In the genomic region with DNA sequence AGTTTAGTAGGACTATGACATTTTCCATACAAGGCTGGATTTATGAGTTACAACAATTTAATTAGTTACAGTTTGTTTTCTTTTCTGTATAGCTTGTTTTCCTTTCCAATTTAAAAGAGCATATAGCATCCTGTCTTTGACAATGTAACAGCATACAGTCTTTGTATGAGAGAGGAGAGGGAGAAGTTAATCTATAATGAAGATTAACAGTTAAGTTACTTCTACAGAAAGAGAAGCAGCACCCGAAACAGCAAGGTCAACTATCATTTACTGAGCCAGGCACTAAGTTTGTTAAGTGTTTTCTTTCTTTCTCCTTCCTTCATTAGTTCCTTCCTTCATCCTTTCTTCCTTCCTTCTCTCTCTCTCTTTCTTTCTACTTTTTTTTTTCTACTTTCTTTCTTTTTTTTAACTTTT, we compare ENCODE assay signal across 1 cellular context.
TF ChIP-seq lines count a peak whose summit lies in the region.

No MANE protein-coding gene starts in this region.

TF ChIP-seq in HEK293, 187 proteins besides CTCF, POLR2A, EP300 and RAD21 (continued from another document and continues in another):
- TF ChIP-seq, protein P1, sequence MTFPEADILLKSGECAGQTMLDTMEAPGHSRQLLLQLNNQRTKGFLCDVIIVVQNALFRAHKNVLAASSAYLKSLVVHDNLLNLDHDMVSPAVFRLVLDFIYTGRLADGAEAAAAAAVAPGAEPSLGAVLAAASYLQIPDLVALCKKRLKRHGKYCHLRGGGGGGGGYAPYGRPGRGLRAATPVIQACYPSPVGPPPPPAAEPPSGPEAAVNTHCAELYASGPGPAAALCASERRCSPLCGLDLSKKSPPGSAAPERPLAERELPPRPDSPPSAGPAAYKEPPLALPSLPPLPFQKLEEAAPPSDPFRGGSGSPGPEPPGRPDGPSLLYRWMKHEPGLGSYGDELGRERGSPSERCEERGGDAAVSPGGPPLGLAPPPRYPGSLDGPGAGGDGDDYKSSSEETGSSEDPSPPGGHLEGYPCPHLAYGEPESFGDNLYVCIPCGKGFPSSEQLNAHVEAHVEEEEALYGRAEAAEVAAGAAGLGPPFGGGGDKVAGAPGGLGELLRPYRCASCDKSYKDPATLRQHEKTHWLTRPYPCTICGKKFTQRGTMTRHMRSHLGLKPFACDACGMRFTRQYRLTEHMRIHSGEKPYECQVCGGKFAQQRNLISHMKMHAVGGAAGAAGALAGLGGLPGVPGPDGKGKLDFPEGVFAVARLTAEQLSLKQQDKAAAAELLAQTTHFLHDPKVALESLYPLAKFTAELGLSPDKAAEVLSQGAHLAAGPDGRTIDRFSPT (tag by site-specific recombination; IDR thresholded peaks at IDR 0.05) = no peak
- TF ChIP-seq ZNF555 (tag by site-specific recombination; conservative IDR thresholded peaks at IDR 0.05) = no peak
- TF ChIP-seq MZF1 (tag by site-specific recombination; IDR thresholded peaks at IDR 0.05; ENCODE audit: borderline replicate concordance) = no peak
- no peak for TF ChIP-seq ZBTB48 (tag by site-specific recombination; IDR thresholded peaks at IDR 0.05)
- TF ChIP-seq ZNF501 (tag by site-specific recombination; IDR thresholded peaks at IDR 0.05) = no peak
- TF ChIP-seq IKZF3 (tag by site-specific recombination; IDR thresholded peaks at IDR 0.05) = peak; percentile 77
- TF ChIP-seq ZNF624 (tag by site-specific recombination; IDR thresholded peaks at IDR 0.05) = 0 out of 2 replicates have a peak, but pooled peaks have one; percentile 27
- TF ChIP-seq ZNF157 (tag by site-specific recombination; IDR thresholded peaks at IDR 0.05) = no peak
- no peak for TF ChIP-seq TRIM28 (IDR thresholded peaks at IDR 0.05; ENCODE audit: borderline replicate concordance, low read length)
- no peak for TF ChIP-seq HOXC10 (CRISPR knock-in tag; IDR thresholded peaks at IDR 0.05)
- TF ChIP-seq ZNF521 (tag by site-specific recombination; IDR thresholded peaks at IDR 0.05) = no peak
- no peak for TF ChIP-seq ZNF221 (tag by site-specific recombination; IDR thresholded peaks at IDR 0.05; ENCODE audit: borderline replicate concordance)
- TF ChIP-seq ZNF791 (tag by site-specific recombination; IDR thresholded peaks at IDR 0.05) = no peak
- no peak; the same call in 1 of the 2 replicates for TF ChIP-seq ZNF10 (tag by site-specific recombination; IDR thresholded peaks at IDR 0.05)
- TF ChIP-seq ZNF792 (tag by site-specific recombination; IDR thresholded peaks at IDR 0.05) = no peak
- TF ChIP-seq, protein P2, sequence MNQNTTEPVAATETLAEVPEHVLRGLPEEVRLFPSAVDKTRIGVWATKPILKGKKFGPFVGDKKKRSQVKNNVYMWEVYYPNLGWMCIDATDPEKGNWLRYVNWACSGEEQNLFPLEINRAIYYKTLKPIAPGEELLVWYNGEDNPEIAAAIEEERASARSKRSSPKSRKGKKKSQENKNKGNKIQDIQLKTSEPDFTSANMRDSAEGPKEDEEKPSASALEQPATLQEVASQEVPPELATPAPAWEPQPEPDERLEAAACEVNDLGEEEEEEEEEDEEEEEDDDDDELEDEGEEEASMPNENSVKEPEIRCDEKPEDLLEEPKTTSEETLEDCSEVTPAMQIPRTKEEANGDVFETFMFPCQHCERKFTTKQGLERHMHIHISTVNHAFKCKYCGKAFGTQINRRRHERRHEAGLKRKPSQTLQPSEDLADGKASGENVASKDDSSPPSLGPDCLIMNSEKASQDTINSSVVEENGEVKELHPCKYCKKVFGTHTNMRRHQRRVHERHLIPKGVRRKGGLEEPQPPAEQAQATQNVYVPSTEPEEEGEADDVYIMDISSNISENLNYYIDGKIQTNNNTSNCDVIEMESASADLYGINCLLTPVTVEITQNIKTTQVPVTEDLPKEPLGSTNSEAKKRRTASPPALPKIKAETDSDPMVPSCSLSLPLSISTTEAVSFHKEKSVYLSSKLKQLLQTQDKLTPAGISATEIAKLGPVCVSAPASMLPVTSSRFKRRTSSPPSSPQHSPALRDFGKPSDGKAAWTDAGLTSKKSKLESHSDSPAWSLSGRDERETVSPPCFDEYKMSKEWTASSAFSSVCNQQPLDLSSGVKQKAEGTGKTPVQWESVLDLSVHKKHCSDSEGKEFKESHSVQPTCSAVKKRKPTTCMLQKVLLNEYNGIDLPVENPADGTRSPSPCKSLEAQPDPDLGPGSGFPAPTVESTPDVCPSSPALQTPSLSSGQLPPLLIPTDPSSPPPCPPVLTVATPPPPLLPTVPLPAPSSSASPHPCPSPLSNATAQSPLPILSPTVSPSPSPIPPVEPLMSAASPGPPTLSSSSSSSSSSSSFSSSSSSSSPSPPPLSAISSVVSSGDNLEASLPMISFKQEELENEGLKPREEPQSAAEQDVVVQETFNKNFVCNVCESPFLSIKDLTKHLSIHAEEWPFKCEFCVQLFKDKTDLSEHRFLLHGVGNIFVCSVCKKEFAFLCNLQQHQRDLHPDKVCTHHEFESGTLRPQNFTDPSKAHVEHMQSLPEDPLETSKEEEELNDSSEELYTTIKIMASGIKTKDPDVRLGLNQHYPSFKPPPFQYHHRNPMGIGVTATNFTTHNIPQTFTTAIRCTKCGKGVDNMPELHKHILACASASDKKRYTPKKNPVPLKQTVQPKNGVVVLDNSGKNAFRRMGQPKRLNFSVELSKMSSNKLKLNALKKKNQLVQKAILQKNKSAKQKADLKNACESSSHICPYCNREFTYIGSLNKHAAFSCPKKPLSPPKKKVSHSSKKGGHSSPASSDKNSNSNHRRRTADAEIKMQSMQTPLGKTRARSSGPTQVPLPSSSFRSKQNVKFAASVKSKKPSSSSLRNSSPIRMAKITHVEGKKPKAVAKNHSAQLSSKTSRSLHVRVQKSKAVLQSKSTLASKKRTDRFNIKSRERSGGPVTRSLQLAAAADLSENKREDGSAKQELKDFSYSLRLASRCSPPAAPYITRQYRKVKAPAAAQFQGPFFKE (tag by site-specific recombination; IDR thresholded peaks at IDR 0.05; ENCODE audit: borderline replicate concordance) = no peak
- no peak for TF ChIP-seq ZNF423 (tag by site-specific recombination; IDR thresholded peaks at IDR 0.05)
- no peak for TF ChIP-seq ZNF23 (tag by site-specific recombination; IDR thresholded peaks at IDR 0.05; ENCODE audit: borderline replicate concordance)
- TF ChIP-seq ZNF24 (tag by site-specific recombination; IDR thresholded peaks at IDR 0.05) = peak; percentile 60; the same call in 1 of the 2 replicates
- TF ChIP-seq ZNF776 (tag by site-specific recombination; IDR thresholded peaks at IDR 0.05; ENCODE audit: borderline replicate concordance) = no peak
- no peak for TF ChIP-seq ZFP3 (tag by site-specific recombination; IDR thresholded peaks at IDR 0.05; ENCODE audit: low read depth)
- TF ChIP-seq ZNF146 (tag by site-specific recombination; IDR thresholded peaks at IDR 0.05) = no peak
- TF ChIP-seq ZBTB7A (tag by site-specific recombination; IDR thresholded peaks at IDR 0.05; ENCODE audit: low read depth) = no peak
- peak; percentile 79 for TF ChIP-seq TCF7L2 (IDR thresholded peaks at IDR 0.05; ENCODE audit: borderline replicate concordance, low read depth, low read length)
- no peak for TF ChIP-seq ZNF677 (tag by site-specific recombination; IDR thresholded peaks at IDR 0.05)
- TF ChIP-seq, protein P3, sequence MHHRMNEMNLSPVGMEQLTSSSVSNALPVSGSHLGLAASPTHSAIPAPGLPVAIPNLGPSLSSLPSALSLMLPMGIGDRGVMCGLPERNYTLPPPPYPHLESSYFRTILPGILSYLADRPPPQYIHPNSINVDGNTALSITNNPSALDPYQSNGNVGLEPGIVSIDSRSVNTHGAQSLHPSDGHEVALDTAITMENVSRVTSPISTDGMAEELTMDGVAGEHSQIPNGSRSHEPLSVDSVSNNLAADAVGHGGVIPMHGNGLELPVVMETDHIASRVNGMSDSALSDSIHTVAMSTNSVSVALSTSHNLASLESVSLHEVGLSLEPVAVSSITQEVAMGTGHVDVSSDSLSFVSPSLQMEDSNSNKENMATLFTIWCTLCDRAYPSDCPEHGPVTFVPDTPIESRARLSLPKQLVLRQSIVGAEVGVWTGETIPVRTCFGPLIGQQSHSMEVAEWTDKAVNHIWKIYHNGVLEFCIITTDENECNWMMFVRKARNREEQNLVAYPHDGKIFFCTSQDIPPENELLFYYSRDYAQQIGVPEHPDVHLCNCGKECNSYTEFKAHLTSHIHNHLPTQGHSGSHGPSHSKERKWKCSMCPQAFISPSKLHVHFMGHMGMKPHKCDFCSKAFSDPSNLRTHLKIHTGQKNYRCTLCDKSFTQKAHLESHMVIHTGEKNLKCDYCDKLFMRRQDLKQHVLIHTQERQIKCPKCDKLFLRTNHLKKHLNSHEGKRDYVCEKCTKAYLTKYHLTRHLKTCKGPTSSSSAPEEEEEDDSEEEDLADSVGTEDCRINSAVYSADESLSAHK (tag by site-specific recombination; IDR thresholded peaks at IDR 0.05) = no peak
- no peak for TF ChIP-seq ZNF514 (tag by site-specific recombination; IDR thresholded peaks at IDR 0.05)
- no peak for TF ChIP-seq ZNF404 (tag by site-specific recombination; IDR thresholded peaks at IDR 0.05)
- TF ChIP-seq ZNF510 (tag by site-specific recombination; IDR thresholded peaks at IDR 0.05; ENCODE audit: insufficient replicate concordance) = no peak
- no peak for TF ChIP-seq ZNF571 (tag by site-specific recombination; IDR thresholded peaks at IDR 0.05)
- TF ChIP-seq ZNF473 (tag by site-specific recombination; IDR thresholded peaks at IDR 0.05) = no peak
- no peak for TF ChIP-seq ZNF830 (tag by site-specific recombination; IDR thresholded peaks at IDR 0.05; ENCODE audit: low read depth)
- TF ChIP-seq PRDM1 (tag by site-specific recombination; IDR thresholded peaks at IDR 0.05) = no peak; the same call in none of the 2 replicates
- no peak for TF ChIP-seq MEIS1 (CRISPR knock-in tag; IDR thresholded peaks at IDR 0.05; ENCODE audit: borderline replicate concordance)
- no peak for TF ChIP-seq SP3 (tag by site-specific recombination; IDR thresholded peaks at IDR 0.05)
- 0 out of 2 replicates have a peak, but pooled peaks have one; percentile 40 for TF ChIP-seq GFI1B (tag by site-specific recombination; IDR thresholded peaks at IDR 0.05)
- TF ChIP-seq, protein P4, sequence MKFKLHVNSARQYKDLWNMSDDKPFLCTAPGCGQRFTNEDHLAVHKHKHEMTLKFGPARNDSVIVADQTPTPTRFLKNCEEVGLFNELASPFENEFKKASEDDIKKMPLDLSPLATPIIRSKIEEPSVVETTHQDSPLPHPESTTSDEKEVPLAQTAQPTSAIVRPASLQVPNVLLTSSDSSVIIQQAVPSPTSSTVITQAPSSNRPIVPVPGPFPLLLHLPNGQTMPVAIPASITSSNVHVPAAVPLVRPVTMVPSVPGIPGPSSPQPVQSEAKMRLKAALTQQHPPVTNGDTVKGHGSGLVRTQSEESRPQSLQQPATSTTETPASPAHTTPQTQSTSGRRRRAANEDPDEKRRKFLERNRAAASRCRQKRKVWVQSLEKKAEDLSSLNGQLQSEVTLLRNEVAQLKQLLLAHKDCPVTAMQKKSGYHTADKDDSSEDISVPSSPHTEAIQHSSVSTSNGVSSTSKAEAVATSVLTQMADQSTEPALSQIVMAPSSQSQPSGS (tag by site-specific recombination; IDR thresholded peaks at IDR 0.05; ENCODE audit: low read depth) = no peak
- no peak; the same call in none of the 2 replicates for TF ChIP-seq GLI2 (tag by site-specific recombination; IDR thresholded peaks at IDR 0.05; ENCODE audit: borderline replicate concordance, low read depth)
- TF ChIP-seq, protein P5, sequence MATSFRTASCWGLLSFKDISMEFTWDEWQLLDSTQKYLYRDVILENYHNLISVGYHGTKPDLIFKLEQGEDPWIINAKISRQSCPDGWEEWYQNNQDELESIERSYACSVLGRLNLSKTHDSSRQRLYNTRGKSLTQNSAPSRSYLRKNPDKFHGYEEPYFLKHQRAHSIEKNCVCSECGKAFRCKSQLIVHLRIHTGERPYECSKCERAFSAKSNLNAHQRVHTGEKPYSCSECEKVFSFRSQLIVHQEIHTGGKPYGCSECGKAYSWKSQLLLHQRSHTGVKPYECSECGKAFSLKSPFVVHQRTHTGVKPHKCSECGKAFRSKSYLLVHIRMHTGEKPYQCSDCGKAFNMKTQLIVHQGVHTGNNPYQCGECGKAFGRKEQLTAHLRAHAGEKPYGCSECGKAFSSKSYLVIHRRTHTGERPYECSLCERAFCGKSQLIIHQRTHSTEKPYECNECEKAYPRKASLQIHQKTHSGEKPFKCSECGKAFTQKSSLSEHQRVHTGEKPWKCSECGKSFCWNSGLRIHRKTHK (tag by site-specific recombination; IDR thresholded peaks at IDR 0.05) = no peak
- TF ChIP-seq, protein P6, sequence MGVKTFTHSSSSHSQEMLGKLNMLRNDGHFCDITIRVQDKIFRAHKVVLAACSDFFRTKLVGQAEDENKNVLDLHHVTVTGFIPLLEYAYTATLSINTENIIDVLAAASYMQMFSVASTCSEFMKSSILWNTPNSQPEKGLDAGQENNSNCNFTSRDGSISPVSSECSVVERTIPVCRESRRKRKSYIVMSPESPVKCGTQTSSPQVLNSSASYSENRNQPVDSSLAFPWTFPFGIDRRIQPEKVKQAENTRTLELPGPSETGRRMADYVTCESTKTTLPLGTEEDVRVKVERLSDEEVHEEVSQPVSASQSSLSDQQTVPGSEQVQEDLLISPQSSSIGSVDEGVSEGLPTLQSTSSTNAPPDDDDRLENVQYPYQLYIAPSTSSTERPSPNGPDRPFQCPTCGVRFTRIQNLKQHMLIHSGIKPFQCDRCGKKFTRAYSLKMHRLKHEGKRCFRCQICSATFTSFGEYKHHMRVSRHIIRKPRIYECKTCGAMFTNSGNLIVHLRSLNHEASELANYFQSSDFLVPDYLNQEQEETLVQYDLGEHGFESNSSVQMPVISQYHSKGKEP (tag by site-specific recombination; IDR thresholded peaks at IDR 0.05) = peak; percentile 83; the same call in 1 of the 2 replicates
- TF ChIP-seq, protein P7, sequence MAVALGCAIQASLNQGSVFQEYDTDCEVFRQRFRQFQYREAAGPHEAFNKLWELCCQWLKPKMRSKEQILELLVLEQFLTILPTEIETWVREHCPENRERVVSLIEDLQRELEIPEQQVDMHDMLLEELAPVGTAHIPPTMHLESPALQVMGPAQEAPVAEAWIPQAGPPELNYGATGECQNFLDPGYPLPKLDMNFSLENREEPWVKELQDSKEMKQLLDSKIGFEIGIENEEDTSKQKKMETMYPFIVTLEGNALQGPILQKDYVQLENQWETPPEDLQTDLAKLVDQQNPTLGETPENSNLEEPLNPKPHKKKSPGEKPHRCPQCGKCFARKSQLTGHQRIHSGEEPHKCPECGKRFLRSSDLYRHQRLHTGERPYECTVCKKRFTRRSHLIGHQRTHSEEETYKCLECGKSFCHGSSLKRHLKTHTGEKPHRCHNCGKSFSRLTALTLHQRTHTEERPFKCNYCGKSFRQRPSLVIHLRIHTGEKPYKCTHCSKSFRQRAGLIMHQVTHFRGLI (tag by site-specific recombination; IDR thresholded peaks at IDR 0.05) = no peak
- TF ChIP-seq FEZF1 (tag by site-specific recombination; IDR thresholded peaks at IDR 0.05) = peak; percentile 99; the same call in 1 of the 2 replicates
- TF ChIP-seq, protein P8, sequence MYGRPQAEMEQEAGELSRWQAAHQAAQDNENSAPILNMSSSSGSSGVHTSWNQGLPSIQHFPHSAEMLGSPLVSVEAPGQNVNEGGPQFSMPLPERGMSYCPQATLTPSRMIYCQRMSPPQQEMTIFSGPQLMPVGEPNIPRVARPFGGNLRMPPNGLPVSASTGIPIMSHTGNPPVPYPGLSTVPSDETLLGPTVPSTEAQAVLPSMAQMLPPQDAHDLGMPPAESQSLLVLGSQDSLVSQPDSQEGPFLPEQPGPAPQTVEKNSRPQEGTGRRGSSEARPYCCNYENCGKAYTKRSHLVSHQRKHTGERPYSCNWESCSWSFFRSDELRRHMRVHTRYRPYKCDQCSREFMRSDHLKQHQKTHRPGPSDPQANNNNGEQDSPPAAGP (tag by site-specific recombination; IDR thresholded peaks at IDR 0.05) = no peak
- no peak for TF ChIP-seq ZNF623 (tag by site-specific recombination; IDR thresholded peaks at IDR 0.05)
- TF ChIP-seq ZNF132 (tag by site-specific recombination; IDR thresholded peaks at IDR 0.05; ENCODE audit: borderline replicate concordance) = no peak
- no peak for TF ChIP-seq ZNF48 (tag by site-specific recombination; IDR thresholded peaks at IDR 0.05)
